Comparison of ENCODE assay signal across 1 cellular context in genomic region chr17:7403902-7404736, GRCh38.
TF ChIP-seq lines count a peak whose summit lies in the region.

TSS of gene TMEM256 (minus strand) at chr17:7404097. CDS start at chr17:7404084, 13 bp downstream.

TF ChIP-seq in GM12878, 131 proteins besides CTCF, POLR2A, EP300 and RAD21 (continued from another document and continues in another):
- TF ChIP-seq, protein P1, sequence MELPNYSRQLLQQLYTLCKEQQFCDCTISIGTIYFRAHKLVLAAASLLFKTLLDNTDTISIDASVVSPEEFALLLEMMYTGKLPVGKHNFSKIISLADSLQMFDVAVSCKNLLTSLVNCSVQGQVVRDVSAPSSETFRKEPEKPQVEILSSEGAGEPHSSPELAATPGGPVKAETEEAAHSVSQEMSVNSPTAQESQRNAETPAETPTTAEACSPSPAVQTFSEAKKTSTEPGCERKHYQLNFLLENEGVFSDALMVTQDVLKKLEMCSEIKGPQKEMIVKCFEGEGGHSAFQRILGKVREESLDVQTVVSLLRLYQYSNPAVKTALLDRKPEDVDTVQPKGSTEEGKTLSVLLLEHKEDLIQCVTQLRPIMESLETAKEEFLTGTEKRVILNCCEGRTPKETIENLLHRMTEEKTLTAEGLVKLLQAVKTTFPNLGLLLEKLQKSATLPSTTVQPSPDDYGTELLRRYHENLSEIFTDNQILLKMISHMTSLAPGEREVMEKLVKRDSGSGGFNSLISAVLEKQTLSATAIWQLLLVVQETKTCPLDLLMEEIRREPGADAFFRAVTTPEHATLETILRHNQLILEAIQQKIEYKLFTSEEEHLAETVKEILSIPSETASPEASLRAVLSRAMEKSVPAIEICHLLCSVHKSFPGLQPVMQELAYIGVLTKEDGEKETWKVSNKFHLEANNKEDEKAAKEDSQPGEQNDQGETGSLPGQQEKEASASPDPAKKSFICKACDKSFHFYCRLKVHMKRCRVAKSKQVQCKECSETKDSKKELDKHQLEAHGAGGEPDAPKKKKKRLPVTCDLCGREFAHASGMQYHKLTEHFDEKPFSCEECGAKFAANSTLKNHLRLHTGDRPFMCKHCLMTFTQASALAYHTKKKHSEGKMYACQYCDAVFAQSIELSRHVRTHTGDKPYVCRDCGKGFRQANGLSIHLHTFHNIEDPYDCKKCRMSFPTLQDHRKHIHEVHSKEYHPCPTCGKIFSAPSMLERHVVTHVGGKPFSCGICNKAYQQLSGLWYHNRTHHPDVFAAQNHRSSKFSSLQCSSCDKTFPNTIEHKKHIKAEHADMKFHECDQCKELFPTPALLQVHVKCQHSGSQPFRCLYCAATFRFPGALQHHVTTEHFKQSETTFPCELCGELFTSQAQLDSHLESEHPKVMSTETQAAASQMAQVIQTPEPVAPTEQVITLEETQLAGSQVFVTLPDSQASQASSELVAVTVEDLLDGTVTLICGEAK (IDR thresholded peaks at IDR 0.05; ENCODE audit: borderline replicate concordance): no peak; the same call in 1 of the 2 replicates
- TF ChIP-seq NFYA (IDR thresholded peaks at IDR 0.05; ENCODE audit: borderline replicate concordance, low read depth, low read length) (peak; percentile 63), TCF3 (IDR thresholded peaks at IDR 0.05; ENCODE audit: borderline replicate concordance, insufficient read depth, low read depth, low read length) (no peak), ATF7 (IDR thresholded peaks at IDR 0.05; ENCODE audit: low read depth) (peak; percentile 41), RBBP5 (conservative IDR thresholded peaks at IDR 0.05) (no peak), REST (IDR thresholded peaks at IDR 0.05; ENCODE audit: low read depth, low read length) (no peak), BHLHE40 (IDR thresholded peaks at IDR 0.05; ENCODE audit: borderline replicate concordance in 1 of 2, low read depth in 2 of 2, low read length in 1 of 2) (0 out of 4 replicates have a peak, but pooled peaks have one; percentile 8 to 20), SUZ12 (IDR thresholded peaks at IDR 0.05; ENCODE audit: unreplicated experiment) (no peak), ZNF274 (IDR thresholded peaks at IDR 0.05; ENCODE audit: insufficient read depth, insufficient read length) (no peak), CBX5 (IDR thresholded peaks at IDR 0.05; ENCODE audit: low read depth) (no peak), ZNF217 (IDR thresholded peaks at IDR 0.05) (no peak), GATAD2B (conservative IDR thresholded peaks at IDR 0.05; ENCODE audit: low read depth) (no peak), RCOR1 (conservative IDR thresholded peaks at IDR 0.05; ENCODE audit: low read depth, low read length) (no peak), NR2C1 (IDR thresholded peaks at IDR 0.05) (peak; percentile 59), CHD4 (IDR thresholded peaks at IDR 0.05) (no peak), EED (IDR thresholded peaks at IDR 0.05; ENCODE audit: low read depth) (no peak), RFX5 (IDR thresholded peaks at IDR 0.05; ENCODE audit: low read depth, low read length) (peak; percentile 72), BCL11A (IDR thresholded peaks at IDR 0.05; ENCODE audit: low read depth, low read length) (no peak), IRF5 (IDR thresholded peaks at IDR 0.05; ENCODE audit: borderline replicate concordance) (no peak), JUND (IDR thresholded peaks at IDR 0.05; ENCODE audit: low read depth, low read length) (no peak), SPI1 (IDR thresholded peaks at IDR 0.05; ENCODE audit: borderline replicate concordance, insufficient read depth, low read depth, low read length) (no peak), FOS (IDR thresholded peaks at IDR 0.05; ENCODE audit: borderline replicate concordance, extremely low read depth, insufficient read length) (peak; percentile 48), BACH1 (IDR thresholded peaks at IDR 0.05; ENCODE audit: borderline replicate concordance) (no peak), NRF1 (conservative IDR thresholded peaks at IDR 0.05; ENCODE audit: low read depth, low read length) (no peak)
- TF ChIP-seq, protein P2, sequence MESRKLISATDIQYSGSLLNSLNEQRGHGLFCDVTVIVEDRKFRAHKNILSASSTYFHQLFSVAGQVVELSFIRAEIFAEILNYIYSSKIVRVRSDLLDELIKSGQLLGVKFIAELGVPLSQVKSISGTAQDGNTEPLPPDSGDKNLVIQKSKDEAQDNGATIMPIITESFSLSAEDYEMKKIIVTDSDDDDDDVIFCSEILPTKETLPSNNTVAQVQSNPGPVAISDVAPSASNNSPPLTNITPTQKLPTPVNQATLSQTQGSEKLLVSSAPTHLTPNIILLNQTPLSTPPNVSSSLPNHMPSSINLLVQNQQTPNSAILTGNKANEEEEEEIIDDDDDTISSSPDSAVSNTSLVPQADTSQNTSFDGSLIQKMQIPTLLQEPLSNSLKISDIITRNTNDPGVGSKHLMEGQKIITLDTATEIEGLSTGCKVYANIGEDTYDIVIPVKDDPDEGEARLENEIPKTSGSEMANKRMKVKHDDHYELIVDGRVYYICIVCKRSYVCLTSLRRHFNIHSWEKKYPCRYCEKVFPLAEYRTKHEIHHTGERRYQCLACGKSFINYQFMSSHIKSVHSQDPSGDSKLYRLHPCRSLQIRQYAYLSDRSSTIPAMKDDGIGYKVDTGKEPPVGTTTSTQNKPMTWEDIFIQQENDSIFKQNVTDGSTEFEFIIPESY (IDR thresholded peaks at IDR 0.05): no peak
- TF ChIP-seq, protein P3, sequence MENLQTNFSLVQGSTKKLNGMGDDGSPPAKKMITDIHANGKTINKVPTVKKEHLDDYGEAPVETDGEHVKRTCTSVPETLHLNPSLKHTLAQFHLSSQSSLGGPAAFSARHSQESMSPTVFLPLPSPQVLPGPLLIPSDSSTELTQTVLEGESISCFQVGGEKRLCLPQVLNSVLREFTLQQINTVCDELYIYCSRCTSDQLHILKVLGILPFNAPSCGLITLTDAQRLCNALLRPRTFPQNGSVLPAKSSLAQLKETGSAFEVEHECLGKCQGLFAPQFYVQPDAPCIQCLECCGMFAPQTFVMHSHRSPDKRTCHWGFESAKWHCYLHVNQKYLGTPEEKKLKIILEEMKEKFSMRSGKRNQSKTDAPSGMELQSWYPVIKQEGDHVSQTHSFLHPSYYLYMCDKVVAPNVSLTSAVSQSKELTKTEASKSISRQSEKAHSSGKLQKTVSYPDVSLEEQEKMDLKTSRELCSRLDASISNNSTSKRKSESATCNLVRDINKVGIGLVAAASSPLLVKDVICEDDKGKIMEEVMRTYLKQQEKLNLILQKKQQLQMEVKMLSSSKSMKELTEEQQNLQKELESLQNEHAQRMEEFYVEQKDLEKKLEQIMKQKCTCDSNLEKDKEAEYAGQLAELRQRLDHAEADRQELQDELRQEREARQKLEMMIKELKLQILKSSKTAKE (IDR thresholded peaks at IDR 0.05; ENCODE audit: low read depth, poor library complexity, severe bottlenecking): peak; percentile 24
- TF ChIP-seq, protein P4, sequence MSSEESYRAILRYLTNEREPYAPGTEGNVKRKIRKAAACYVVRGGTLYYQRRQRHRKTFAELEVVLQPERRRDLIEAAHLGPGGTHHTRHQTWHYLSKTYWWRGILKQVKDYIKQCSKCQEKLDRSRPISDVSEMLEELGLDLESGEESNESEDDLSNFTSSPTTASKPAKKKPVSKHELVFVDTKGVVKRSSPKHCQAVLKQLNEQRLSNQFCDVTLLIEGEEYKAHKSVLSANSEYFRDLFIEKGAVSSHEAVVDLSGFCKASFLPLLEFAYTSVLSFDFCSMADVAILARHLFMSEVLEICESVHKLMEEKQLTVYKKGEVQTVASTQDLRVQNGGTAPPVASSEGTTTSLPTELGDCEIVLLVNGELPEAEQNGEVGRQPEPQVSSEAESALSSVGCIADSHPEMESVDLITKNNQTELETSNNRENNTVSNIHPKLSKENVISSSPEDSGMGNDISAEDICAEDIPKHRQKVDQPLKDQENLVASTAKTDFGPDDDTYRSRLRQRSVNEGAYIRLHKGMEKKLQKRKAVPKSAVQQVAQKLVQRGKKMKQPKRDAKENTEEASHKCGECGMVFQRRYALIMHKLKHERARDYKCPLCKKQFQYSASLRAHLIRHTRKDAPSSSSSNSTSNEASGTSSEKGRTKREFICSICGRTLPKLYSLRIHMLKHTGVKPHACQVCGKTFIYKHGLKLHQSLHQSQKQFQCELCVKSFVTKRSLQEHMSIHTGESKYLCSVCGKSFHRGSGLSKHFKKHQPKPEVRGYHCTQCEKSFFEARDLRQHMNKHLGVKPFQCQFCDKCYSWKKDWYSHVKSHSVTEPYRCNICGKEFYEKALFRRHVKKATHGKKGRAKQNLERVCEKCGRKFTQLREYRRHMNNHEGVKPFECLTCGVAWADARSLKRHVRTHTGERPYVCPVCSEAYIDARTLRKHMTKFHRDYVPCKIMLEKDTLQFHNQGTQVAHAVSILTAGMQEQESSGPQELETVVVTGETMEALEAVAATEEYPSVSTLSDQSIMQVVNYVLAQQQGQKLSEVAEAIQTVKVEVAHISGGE (CRISPR knock-in tag; IDR thresholded peaks at IDR 0.05): no peak
- TF ChIP-seq, protein P5, sequence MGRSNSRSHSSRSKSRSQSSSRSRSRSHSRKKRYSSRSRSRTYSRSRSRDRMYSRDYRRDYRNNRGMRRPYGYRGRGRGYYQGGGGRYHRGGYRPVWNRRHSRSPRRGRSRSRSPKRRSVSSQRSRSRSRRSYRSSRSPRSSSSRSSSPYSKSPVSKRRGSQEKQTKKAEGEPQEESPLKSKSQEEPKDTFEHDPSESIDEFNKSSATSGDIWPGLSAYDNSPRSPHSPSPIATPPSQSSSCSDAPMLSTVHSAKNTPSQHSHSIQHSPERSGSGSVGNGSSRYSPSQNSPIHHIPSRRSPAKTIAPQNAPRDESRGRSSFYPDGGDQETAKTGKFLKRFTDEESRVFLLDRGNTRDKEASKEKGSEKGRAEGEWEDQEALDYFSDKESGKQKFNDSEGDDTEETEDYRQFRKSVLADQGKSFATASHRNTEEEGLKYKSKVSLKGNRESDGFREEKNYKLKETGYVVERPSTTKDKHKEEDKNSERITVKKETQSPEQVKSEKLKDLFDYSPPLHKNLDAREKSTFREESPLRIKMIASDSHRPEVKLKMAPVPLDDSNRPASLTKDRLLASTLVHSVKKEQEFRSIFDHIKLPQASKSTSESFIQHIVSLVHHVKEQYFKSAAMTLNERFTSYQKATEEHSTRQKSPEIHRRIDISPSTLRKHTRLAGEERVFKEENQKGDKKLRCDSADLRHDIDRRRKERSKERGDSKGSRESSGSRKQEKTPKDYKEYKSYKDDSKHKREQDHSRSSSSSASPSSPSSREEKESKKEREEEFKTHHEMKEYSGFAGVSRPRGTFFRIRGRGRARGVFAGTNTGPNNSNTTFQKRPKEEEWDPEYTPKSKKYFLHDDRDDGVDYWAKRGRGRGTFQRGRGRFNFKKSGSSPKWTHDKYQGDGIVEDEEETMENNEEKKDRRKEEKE (IDR thresholded peaks at IDR 0.05): no peak
- TF ChIP-seq, protein P6, sequence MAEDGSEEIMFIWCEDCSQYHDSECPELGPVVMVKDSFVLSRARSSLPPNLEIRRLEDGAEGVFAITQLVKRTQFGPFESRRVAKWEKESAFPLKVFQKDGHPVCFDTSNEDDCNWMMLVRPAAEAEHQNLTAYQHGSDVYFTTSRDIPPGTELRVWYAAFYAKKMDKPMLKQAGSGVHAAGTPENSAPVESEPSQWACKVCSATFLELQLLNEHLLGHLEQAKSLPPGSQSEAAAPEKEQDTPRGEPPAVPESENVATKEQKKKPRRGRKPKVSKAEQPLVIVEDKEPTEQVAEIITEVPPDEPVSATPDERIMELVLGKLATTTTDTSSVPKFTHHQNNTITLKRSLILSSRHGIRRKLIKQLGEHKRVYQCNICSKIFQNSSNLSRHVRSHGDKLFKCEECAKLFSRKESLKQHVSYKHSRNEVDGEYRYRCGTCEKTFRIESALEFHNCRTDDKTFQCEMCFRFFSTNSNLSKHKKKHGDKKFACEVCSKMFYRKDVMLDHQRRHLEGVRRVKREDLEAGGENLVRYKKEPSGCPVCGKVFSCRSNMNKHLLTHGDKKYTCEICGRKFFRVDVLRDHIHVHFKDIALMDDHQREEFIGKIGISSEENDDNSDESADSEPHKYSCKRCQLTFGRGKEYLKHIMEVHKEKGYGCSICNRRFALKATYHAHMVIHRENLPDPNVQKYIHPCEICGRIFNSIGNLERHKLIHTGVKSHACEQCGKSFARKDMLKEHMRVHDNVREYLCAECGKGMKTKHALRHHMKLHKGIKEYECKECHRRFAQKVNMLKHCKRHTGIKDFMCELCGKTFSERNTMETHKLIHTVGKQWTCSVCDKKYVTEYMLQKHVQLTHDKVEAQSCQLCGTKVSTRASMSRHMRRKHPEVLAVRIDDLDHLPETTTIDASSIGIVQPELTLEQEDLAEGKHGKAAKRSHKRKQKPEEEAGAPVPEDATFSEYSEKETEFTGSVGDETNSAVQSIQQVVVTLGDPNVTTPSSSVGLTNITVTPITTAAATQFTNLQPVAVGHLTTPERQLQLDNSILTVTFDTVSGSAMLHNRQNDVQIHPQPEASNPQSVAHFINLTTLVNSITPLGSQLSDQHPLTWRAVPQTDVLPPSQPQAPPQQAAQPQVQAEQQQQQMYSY (CRISPR knock-in tag; IDR thresholded peaks at IDR 0.05): no peak
